28 cellular contexts compared by ENCODE assay signal in the genomic region with DNA sequence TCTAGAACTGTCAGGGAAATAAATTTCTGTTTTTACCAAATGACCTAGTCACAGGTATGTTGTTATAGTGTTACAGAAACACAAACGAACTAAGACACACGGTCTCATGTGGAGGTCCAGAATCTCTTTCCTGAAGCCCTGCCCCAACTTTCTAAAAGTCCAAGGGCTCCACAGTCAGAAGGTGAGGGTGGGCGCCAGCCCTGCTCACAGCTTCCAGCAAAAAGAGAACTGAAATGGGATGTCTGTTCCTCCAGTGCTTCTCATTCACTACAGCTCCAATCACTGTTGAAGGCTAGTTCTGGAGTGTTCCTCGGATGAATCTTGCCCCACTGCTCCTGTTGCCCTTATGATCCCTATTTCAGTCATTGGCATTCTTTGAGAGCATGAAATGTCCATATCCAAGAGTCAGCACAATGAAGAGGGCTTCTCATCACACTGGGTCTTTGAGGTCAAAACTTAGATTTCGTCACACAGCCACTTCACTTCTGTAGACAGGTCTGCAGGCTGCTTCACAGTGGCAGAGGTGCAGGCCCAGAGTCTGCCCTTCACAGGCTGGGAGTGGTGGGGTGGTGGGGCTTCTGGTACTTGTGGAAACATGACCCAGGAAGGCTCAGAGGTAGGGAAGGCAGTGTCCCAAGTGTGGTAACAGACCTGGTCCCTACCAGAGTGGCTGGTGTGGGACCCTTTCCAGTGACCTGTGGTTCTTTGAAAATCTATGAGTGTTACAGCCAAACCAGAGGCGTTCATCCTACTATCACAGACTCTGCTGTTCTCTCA. TPM values are rescaled to one million over a fixed set of nuclear protein-coding genes. Genes with fewer than 3 reads are reported as not detected.
"Had no signal": no experiment of that assay in that cellular context is flagged by ENCODE, and none has a peak within 500 bp of the region (broad histone marks: within the 10 kb centered on the region; RNA-seq: fewer than 3 reads in every experiment).

No MANE protein-coding gene starts in this region.

- ATAC-seq: activated CD4-positive, alpha-beta T cell treated with anti-CD3 and anti-CD28 coated beads for 36 hours; activated naive CD8-positive, alpha-beta T cell treated with anti-CD3 and anti-CD28 coated beads, Interleukin-2, amount 50 U/mL, for 24 hours; activated T-cell treated with anti-CD3 and anti-CD28 coated beads, Interleukin-2, amount 50 U/mL, for 4 hours had no signal

- H3K36me3 ChIP-seq: ascending aorta, breast epithelium, cardiac muscle cell, colonic mucosa had no signal

- H3K9me3 ChIP-seq: ascending aorta, breast epithelium, colonic mucosa had no signal

- H3K36me3 Mint-ChIP-seq: activated CD4-positive, alpha-beta memory T cell treated with anti-CD3 and anti-CD28 coated beads for 36 hours; activated naive CD4-positive, alpha-beta T cell treated with anti-CD3 and anti-CD28 coated beads, Interleukin-2, amount 50 U/mL, for 24 hours; activated naive CD8-positive, alpha-beta T cell treated with anti-CD3 and anti-CD28 coated beads for 36 hours; brain had no signal

- H3K4me1 ChIP-seq: ascending aorta, breast epithelium, colonic mucosa had no signal

- DNase-seq: activated CD4-positive, alpha-beta memory T cell treated with anti-CD3 and anti-CD28 coated beads for 36 hours; activated CD4-positive, alpha-beta T cell treated with anti-CD3 and anti-CD28 coated beads for 36 hours; activated CD4-positive, alpha-beta T cell treated with anti-CD3 and anti-CD28 coated beads, Interleukin-2, amount 10 ng/mL, durations not matched to agents 24 days and 14 days; activated CD4-positive, CD25-positive, alpha-beta regulatory T cell; activated CD4-positive, CD25-positive, alpha-beta regulatory T cell treated with anti-CD3 and anti-CD28 coated beads, Interleukin-2, amount 50 U/mL, for 72 hours; activated CD8-positive, alpha-beta memory T cell treated with anti-CD3 and anti-CD28 coated beads for 24 hours; activated effector memory CD4-positive, alpha-beta T cell treated with anti-CD3 and anti-CD28 coated beads, Interleukin-2, amount 50 U/mL, for 16 hours; activated naive CD4-positive, alpha-beta T cell treated with anti-CD3 and anti-CD28 coated beads for 36 hours; activated naive CD8-positive, alpha-beta T cell treated with anti-CD3 and anti-CD28 coated beads for 36 hours; activated naive CD8-positive, alpha-beta T cell treated with anti-CD3 and anti-CD28 coated beads, Interleukin-2, amount 50 U/mL, for 24 hours; activated T-cell treated with anti-CD3 and anti-CD28 coated beads, Interleukin-2, amount 50 U/mL, for 4 hours; central memory CD4-positive, alpha-beta T cell; cerebellar nuclear complex; colonic mucosa; effector CD8-positive, alpha-beta T cell; foreskin fibroblast; head of caudate nucleus; T-helper 2 cell had no signal

- H3K4me1 Mint-ChIP-seq: activated CD4-positive, alpha-beta T cell treated with anti-CD3 and anti-CD28 coated beads for 36 hours; activated CD4-positive, alpha-beta T cell treated with anti-CD3 and anti-CD28 coated beads, Interleukin-2, amount 10 ng/mL, durations not matched to agents 24 days and 14 days; activated naive CD4-positive, alpha-beta T cell treated with anti-CD3 and anti-CD28 coated beads, Interleukin-2, amount 50 U/mL, for 24 hours; activated naive CD8-positive, alpha-beta T cell treated with anti-CD3 and anti-CD28 coated beads for 36 hours; activated naive CD8-positive, alpha-beta T cell treated with anti-CD3 and anti-CD28 coated beads, Interleukin-2, amount 50 U/mL, for 24 hours had no signal

- H3K27me3 ChIP-seq: ascending aorta, cardiac muscle cell, colonic mucosa had no signal

- H3K27me3 Mint-ChIP-seq: activated CD4-positive, alpha-beta T cell treated with anti-CD3 and anti-CD28 coated beads for 36 hours; brain had no signal

- H3K4me3 Mint-ChIP-seq: activated CD4-positive, alpha-beta memory T cell treated with anti-CD3 and anti-CD28 coated beads for 36 hours; activated CD4-positive, alpha-beta T cell treated with anti-CD3 and anti-CD28 coated beads for 36 hours; activated CD4-positive, alpha-beta T cell treated with anti-CD3 and anti-CD28 coated beads, Interleukin-2, amount 10 ng/mL, durations not matched to agents 24 days and 14 days; activated naive CD4-positive, alpha-beta T cell treated with anti-CD3 and anti-CD28 coated beads for 36 hours; activated naive CD4-positive, alpha-beta T cell treated with anti-CD3 and anti-CD28 coated beads, Interleukin-2, amount 50 U/mL, for 24 hours; activated naive CD8-positive, alpha-beta T cell treated with anti-CD3 and anti-CD28 coated beads for 36 hours; activated naive CD8-positive, alpha-beta T cell treated with anti-CD3 and anti-CD28 coated beads, Interleukin-2, amount 50 U/mL, for 24 hours; activated T-cell treated with anti-CD3 and anti-CD28 coated beads, Interleukin-2, amount 50 U/mL, for 4 hours; brain had no signal

- H3K27ac Mint-ChIP-seq: activated CD4-positive, alpha-beta memory T cell treated with anti-CD3 and anti-CD28 coated beads for 36 hours; activated CD4-positive, alpha-beta T cell treated with anti-CD3 and anti-CD28 coated beads for 36 hours; activated CD4-positive, alpha-beta T cell treated with anti-CD3 and anti-CD28 coated beads, Interleukin-2, amount 10 ng/mL, durations not matched to agents 24 days and 14 days; activated naive CD4-positive, alpha-beta T cell treated with anti-CD3 and anti-CD28 coated beads for 36 hours; activated naive CD4-positive, alpha-beta T cell treated with anti-CD3 and anti-CD28 coated beads, Interleukin-2, amount 50 U/mL, for 24 hours; activated naive CD8-positive, alpha-beta T cell treated with anti-CD3 and anti-CD28 coated beads for 36 hours; activated naive CD8-positive, alpha-beta T cell treated with anti-CD3 and anti-CD28 coated beads, Interleukin-2, amount 50 U/mL, for 24 hours; activated T-helper 2 cell treated with anti-CD3 and anti-CD28 coated beads, Interferon-gamma antibody, Interleukin-2, Interleukin-4, amounts not matched to agents 10 μg/mL and 5 μg/mL and 100 μg/mL, durations not matched to agents 14 hours and 24 hours and 36 hours; brain had no signal

- H3K27ac ChIP-seq: ascending aorta, breast epithelium, cardiac muscle cell, colonic mucosa, epithelial cell of prostate had no signal

- H3K9me3 Mint-ChIP-seq: activated CD4-positive, alpha-beta memory T cell treated with anti-CD3 and anti-CD28 coated beads for 36 hours; activated CD4-positive, alpha-beta T cell treated with anti-CD3 and anti-CD28 coated beads, Interleukin-2, amount 10 ng/mL, durations not matched to agents 24 days and 14 days; activated naive CD4-positive, alpha-beta T cell treated with anti-CD3 and anti-CD28 coated beads for 36 hours; activated naive CD4-positive, alpha-beta T cell treated with anti-CD3 and anti-CD28 coated beads, Interleukin-2, amount 50 U/mL, for 24 hours; activated naive CD8-positive, alpha-beta T cell treated with anti-CD3 and anti-CD28 coated beads for 36 hours; activated naive CD8-positive, alpha-beta T cell treated with anti-CD3 and anti-CD28 coated beads, Interleukin-2, amount 50 U/mL, for 24 hours; activated T-cell treated with anti-CD3 and anti-CD28 coated beads, Interleukin-2, amount 50 U/mL, for 4 hours; activated T-helper 2 cell treated with anti-CD3 and anti-CD28 coated beads, Interferon-gamma antibody, Interleukin-2, Interleukin-4, amounts not matched to agents 10 μg/mL and 5 μg/mL and 100 μg/mL, durations not matched to agents 14 hours and 24 hours and 36 hours had no signal

- H3K4me3 ChIP-seq: ascending aorta, breast epithelium, cardiac muscle cell, colonic mucosa had no signal

RNA-seq across cellular contexts. Expression of a gene that starts 34.9 kb away (rescaled TPM):
- total RNA-seq: activated CD4-positive, alpha-beta T cell treated with anti-CD3 and anti-CD28 coated beads for 36 hours; activated CD4-positive, alpha-beta T cell treated with anti-CD3 and anti-CD28 coated beads, Interleukin-2, amount 10 ng/mL, durations not matched to agents 24 days and 14 days; activated naive CD4-positive, alpha-beta T cell treated with anti-CD3 and anti-CD28 coated beads for 36 hours; activated naive CD8-positive, alpha-beta T cell treated with anti-CD3 and anti-CD28 coated beads for 36 hours; activated T-cell treated with anti-CD3 and anti-CD28 coated beads, Interleukin-2, amount 50 U/mL, for 4 hours; activated T-helper 2 cell treated with anti-CD3 and anti-CD28 coated beads, Interferon-gamma antibody, Interleukin-2, Interleukin-4, amounts not matched to agents 10 μg/mL and 5 μg/mL and 100 μg/mL, durations not matched to agents 14 hours and 24 hours and 36 hours; ascending aorta; dermis microvascular lymphatic vessel endothelial cell; endothelial cell of umbilical vein; T-helper 1 cell treated with Interleukin-12 subunit alpha and Interleukin-12 subunit beta and Interleukin-4 antibody, amounts not matched to agents 30 ng/mL and 1 ng/mL, for 36 hours had no signal
- polyA plus RNA-seq: endothelial cell of umbilical vein had no signal
